28 cellular contexts compared by ENCODE assay signal in the genomic region with DNA sequence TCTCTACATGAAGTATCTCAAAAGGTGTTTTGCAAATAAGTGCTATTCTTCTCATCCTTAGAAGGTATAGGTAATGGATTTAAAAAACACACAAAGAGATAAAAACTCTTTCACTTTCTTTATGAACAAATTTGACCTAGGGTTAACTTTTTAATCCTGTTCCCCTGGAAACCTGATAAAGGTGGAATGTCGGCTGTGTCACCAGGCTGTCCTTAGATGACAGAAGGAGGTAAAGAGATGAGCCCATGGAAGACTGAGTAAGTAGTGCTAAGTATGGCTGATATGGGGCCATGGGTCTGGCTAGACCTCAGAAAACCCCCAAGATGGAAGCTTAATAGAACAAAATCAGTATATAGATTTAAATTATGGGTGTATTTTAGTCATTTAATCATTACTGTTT.
"Had no signal": no experiment of that assay in that cellular context is flagged by ENCODE, and none has a peak within 500 bp of the region (broad histone marks: within the 10 kb centered on the region; RNA-seq: fewer than 3 reads in every experiment).

No MANE protein-coding gene starts in this region.

- DNase-seq: colonic mucosa; cortex of kidney; dermis blood vessel endothelial cell; dorsolateral prefrontal cortex; effector CD4-positive, alpha-beta T cell; effector CD8-positive, alpha-beta T cell; effector memory CD4-positive, alpha-beta T cell; effector memory CD8-positive, alpha-beta T cell; endodermal cell; erythroblast; esophagus squamous epithelium; foreskin fibroblast; foreskin keratinocyte; foreskin melanocyte; gastrocnemius medialis; glutamatergic neuron; heart left ventricle; heart right ventricle had no signal

- FAIRE-seq: colon, endometrium, endothelial cell of umbilical vein, frontal cortex had no signal

- H3K27ac Mint-ChIP-seq: dendritic cell treated with granulocyte-macrophage colony-stimulating factor and Interleukin-4, amounts not matched to agents 40 ng/mL and 50 ng/mL, for 4 days; effector memory CD8-positive, alpha-beta T cell; endodermal cell had no signal

- H3K4me1 Mint-ChIP-seq: endodermal cell had no signal

- H3K9me3 ChIP-seq: colonic mucosa, gastrocnemius medialis had no signal

- ATAC-seq: effector memory CD8-positive, alpha-beta T cell; esophagus mucosa; foreskin keratinocyte; gastrocnemius medialis; gastroesophageal sphincter; heart left ventricle; heart right ventricle had no signal

- H3K4me1 ChIP-seq: colonic mucosa, esophagus muscularis mucosa, esophagus squamous epithelium, foreskin keratinocyte, gastrocnemius medialis, gastroesophageal sphincter, heart left ventricle, heart right ventricle had no signal

- H3K27me3 ChIP-seq: foreskin keratinocyte had no signal

- H3K36me3 ChIP-seq: colonic mucosa, esophagus muscularis mucosa, esophagus squamous epithelium, gastrocnemius medialis, gastroesophageal sphincter, heart left ventricle, heart right ventricle had no signal

- H3K4me3 ChIP-seq: colonic mucosa, coronary artery, dorsolateral prefrontal cortex, esophagus muscularis mucosa, esophagus squamous epithelium, gastrocnemius medialis, gastroesophageal sphincter, heart left ventricle, heart right ventricle had no signal

- H3K27ac ChIP-seq: colonic mucosa, coronary artery, dorsolateral prefrontal cortex, epithelial cell of prostate, esophagus muscularis mucosa, esophagus squamous epithelium, foreskin keratinocyte, gastrocnemius medialis, gastroesophageal sphincter, heart left ventricle, heart right ventricle had no signal

- H3K4me3 Mint-ChIP-seq: dendritic cell treated with granulocyte-macrophage colony-stimulating factor and Interleukin-4, amounts not matched to agents 40 ng/mL and 50 ng/mL, for 4 days; effector memory CD8-positive, alpha-beta T cell; endodermal cell had no signal
